Comparison of ENCODE assay signal across 12 cellular contexts in genomic region chr17:45046536-45047125, GRCh38. TPM values are rescaled to one million over a fixed set of nuclear protein-coding genes. Genes with fewer than 3 reads are reported as not detected.
DNase-seq lines count a peak whose midpoint lies in the region; TF ChIP-seq lines count a peak whose summit lies in the region.
"Had no signal": no experiment of that assay in that cellular context is flagged by ENCODE, and none has a peak within 500 bp of the region (broad histone marks: within the 10 kb centered on the region; RNA-seq: fewer than 3 reads in every experiment).

No MANE protein-coding gene starts in this region.

- no peak for TF ChIP-seq POLR2A in esophagus squamous epithelium (IDR thresholded peaks at IDR 0.05)

- WGBS in esophagus squamous epithelium, 2 donors = 43 to 78% methylated on average over 9 of the region's 9 CpGs
- WGBS in hepatocyte (ENCODE audit: low lambda C conversion rate, missing lambda C conversion rate) = 92% methylated on average over 9 of the region's 9 CpGs

- no peaks in the 10 kb centered on the region for H3K9me3 Mint-ChIP-seq in activated naive CD4-positive, alpha-beta T cell treated with anti-CD3 and anti-CD28 coated beads for 36 hours
- H3K9me3 Mint-ChIP-seq in type B pancreatic cell = no peaks in the 10 kb centered on the region
- H3K9me3 Mint-ChIP-seq: activated B cell treated with CpG ODN at 0.5 μM for 24 hours had no signal

- CTCF ChIA-PET in activated naive CD4-positive, alpha-beta T cell treated with anti-CD3 and anti-CD28 coated beads for 36 hours (lab: Charles Lee) = interaction anchor here (0.7 to 2.2 kb wide), 5 partner anchors 21 to 89 kb away, joined by 3 to 10 read pairs (median 3); partner anchors contain the start of gene ACBD4
- CTCF ChIA-PET in OCI-LY7 (lab: Charles Lee; ENCODE audit: unreplicated experiment) = no interaction called here

- no peaks in the 10 kb centered on the region for H3K27me3 Mint-ChIP-seq in activated naive CD4-positive, alpha-beta T cell treated with anti-CD3 and anti-CD28 coated beads for 36 hours (ENCODE audit: low read depth)
- no peaks in the 10 kb centered on the region for H3K27me3 Mint-ChIP-seq in type B pancreatic cell
- H3K27me3 Mint-ChIP-seq: activated B cell treated with CpG ODN at 0.5 μM for 24 hours, B cell had no signal

- H3K9me2 ChIP-seq in OCI-LY7 (ENCODE audit: insufficient read depth, low read length) (no peaks in the 10 kb centered on the region), hepatocyte (replicated peaks; ENCODE audit: insufficient read depth) (no peaks in the 10 kb centered on the region)

- peaks cover 12% of the 10 kb centered on the region for H3K36me3 Mint-ChIP-seq in activated naive CD4-positive, alpha-beta T cell treated with anti-CD3 and anti-CD28 coated beads for 36 hours (ENCODE audit: low read depth)
- H3K36me3 Mint-ChIP-seq in type B pancreatic cell = peaks cover 7% of the 10 kb centered on the region

- H2AFZ ChIP-seq in OCI-LY7 (ENCODE audit: low read length) = no peak overlapping the region
- no peak overlapping the region for H2AFZ ChIP-seq in hepatocyte

- no peaks in the 10 kb centered on the region for H4K20me1 ChIP-seq in OCI-LY7 (ENCODE audit: insufficient read depth, low read length)
- H4K20me1 ChIP-seq in hepatocyte (ENCODE audit: insufficient read depth, poor library complexity, severe bottlenecking) = peaks cover 11% of the 10 kb centered on the region

- no peak for DNase-seq in activated naive CD4-positive, alpha-beta T cell treated with anti-CD3 and anti-CD28 coated beads for 36 hours
- DNase-seq in activated naive CD4-positive, alpha-beta T cell (lab: John Stamatoyannopoulos, UW) = no peak
- no peak for DNase-seq in OCI-LY7 (ENCODE audit: low spot score)
- DNase-seq in esophagus squamous epithelium (lab: John Stamatoyannopoulos, UW) = no peak
- DNase-seq in type B pancreatic cell (ENCODE audit: extremely low spot score, unreplicated experiment) = no peak
- no peak for DNase-seq in colonic mucosa
- DNase-seq in medulla oblongata (ENCODE audit: extremely low spot score) = no peak
- no peak for DNase-seq in hepatocyte (ENCODE audit: low spot score)
- DNase-seq: activated B cell treated with CpG ODN at 0.5 μM for 24 hours; activated naive CD4-positive, alpha-beta T cell treated with anti-CD3 and anti-CD28 coated beads, Interleukin-2, amount 50 U/mL, for 16 hours; nucleus accumbens had no signal

- TSS peak; percentile 40 for BruUV-seq in OCI-LY7 (replicated peaks; lab: Mats Ljungman, UMichigan)

- no peaks in the 10 kb centered on the region for H3K9me3 ChIP-seq in OCI-LY7 (ENCODE audit: low read length)
- no peaks in the 10 kb centered on the region for H3K9me3 ChIP-seq in esophagus squamous epithelium
- H3K9me3 ChIP-seq in colonic mucosa = no peaks in the 10 kb centered on the region
- no peaks in the 10 kb centered on the region for H3K9me3 ChIP-seq in hepatocyte (ENCODE audit: low read depth)

- peaks cover 9% of the 10 kb centered on the region for H3K4me1 ChIP-seq in OCI-LY7 (ENCODE audit: insufficient read depth, low read length, poor library complexity, severe bottlenecking)
- peaks cover 25 to 95% (median 70%) of the 10 kb centered on the region in 3 donors for H3K4me1 ChIP-seq in esophagus squamous epithelium
- H3K4me1 ChIP-seq in colonic mucosa = peaks cover 7% of the 10 kb centered on the region
- H3K4me1 ChIP-seq in hepatocyte (ENCODE audit: insufficient read depth) = peaks cover 9% of the 10 kb centered on the region

- peaks cover 50% of the 10 kb centered on the region for H3K4me1 Mint-ChIP-seq in activated naive CD4-positive, alpha-beta T cell treated with anti-CD3 and anti-CD28 coated beads for 36 hours (ENCODE audit: low read depth)
- peaks cover 42% of the 10 kb centered on the region for H3K4me1 Mint-ChIP-seq in type B pancreatic cell (ENCODE audit: unreplicated experiment)

- no peaks in the 10 kb centered on the region for H3K27me3 ChIP-seq in esophagus squamous epithelium
- H3K27me3 ChIP-seq in colonic mucosa = no peaks in the 10 kb centered on the region
- no peaks in the 10 kb centered on the region for H3K27me3 ChIP-seq in hepatocyte

- intact Hi-C loops in activated naive CD4-positive, alpha-beta T cell treated with anti-CD3 and anti-CD28 coated beads for 36 hours (cut with micrococcal nuclease) = no loop called here
- intact Hi-C loops in OCI-LY7 (cut with micrococcal nuclease; ENCODE audit: unreplicated experiment) = no loop called here
- intact Hi-C loops in esophagus squamous epithelium (cut with DNase I) = no loop called here
- intact Hi-C loops in colonic mucosa (cut with DNase I) = no loop called here

- H3K27ac ChIP-seq in OCI-LY7 (ENCODE audit: low read depth, low read length, poor library complexity, severe bottlenecking) (no peak overlapping the region), esophagus squamous epithelium (peak overlapping the region; percentile 84 to 99 (median 90)), colonic mucosa (no peak overlapping the region), hepatocyte (no peak overlapping the region)

- TF ChIP-seq CTCF in OCI-LY7 (conservative IDR thresholded peaks at IDR 0.05; ENCODE audit: low read length) (no peak), esophagus squamous epithelium (IDR thresholded peaks at IDR 0.05) (no peak), type B pancreatic cell (conservative IDR thresholded peaks at IDR 0.05) (no peak), colonic mucosa (IDR thresholded peaks at IDR 0.05) (no peak), hepatocyte (IDR thresholded peaks at IDR 0.05; ENCODE audit: poor library complexity) (no peak)

- peak overlapping the region; percentile 37 for H3K27ac Mint-ChIP-seq in activated naive CD4-positive, alpha-beta T cell treated with anti-CD3 and anti-CD28 coated beads for 36 hours
- peak overlapping the region; percentile 96 for H3K27ac Mint-ChIP-seq in type B pancreatic cell
- H3K27ac Mint-ChIP-seq: activated B cell treated with CpG ODN at 0.5 μM for 24 hours had no signal

- H3K4me2 ChIP-seq in OCI-LY7 (ENCODE audit: low read length) (no peak overlapping the region), hepatocyte (no peak overlapping the region)

- POLR2A ChIA-PET in OCI-LY7 (lab: Charles Lee) = interaction anchor here (0.6 to 1.0 kb wide), 2 partner anchors 8 to 63 kb away, joined by 3 read pairs; no protein-coding TSS in a partner anchor

- H3K4me3 ChIP-seq in OCI-LY7 (ENCODE audit: low read depth, low read length, poor library complexity, severe bottlenecking) = no peak overlapping the region
- no peak overlapping the region for H3K4me3 ChIP-seq in esophagus squamous epithelium
- H3K4me3 ChIP-seq in colonic mucosa = no peak overlapping the region
- H3K4me3 ChIP-seq in hepatocyte = no peak overlapping the region

- H3K79me2 ChIP-seq in OCI-LY7 (ENCODE audit: insufficient read depth, low read depth, low read length) (peaks cover 36% of the 10 kb centered on the region), hepatocyte (peaks cover 85% of the 10 kb centered on the region)

- H3K36me3 ChIP-seq in OCI-LY7 (ENCODE audit: insufficient read depth, low read length) (no peaks in the 10 kb centered on the region), esophagus squamous epithelium (no peaks in the 10 kb centered on the region), colonic mucosa (no peaks in the 10 kb centered on the region), hepatocyte (replicated peaks; ENCODE audit: insufficient read depth, low read depth) (no peaks in the 10 kb centered on the region)

- H3K4me3 Mint-ChIP-seq in activated naive CD4-positive, alpha-beta T cell treated with anti-CD3 and anti-CD28 coated beads for 36 hours = no peak overlapping the region
- peak overlapping the region; percentile 55 for H3K4me3 Mint-ChIP-seq in type B pancreatic cell
- H3K4me3 Mint-ChIP-seq: activated B cell treated with CpG ODN at 0.5 μM for 24 hours, B cell had no signal

- no peak overlapping the region for H3K9ac ChIP-seq in colonic mucosa (ENCODE audit: low read depth in 2 of 2, low read length in 2 of 2)

RNA-seq across cellular contexts. Expression of gene DCAKD, which starts 4.8 kb away (rescaled TPM):
- 10 to 100 TPM; 38.1 to 38.9 TPM for total RNA-seq in activated naive CD4-positive, alpha-beta T cell treated with anti-CD3 and anti-CD28 coated beads for 36 hours
- 40.8 and 53.1 TPM in 2 replicates for total RNA-seq in OCI-LY7 (2014; rRNA removed; shearing (Covaris generic))
- total RNA-seq in OCI-LY7 (2022) = 45.6 and 48.9 TPM in 2 replicates
- 10 to 100 TPM; 23.8 to 44.1 (median 34.7) TPM for total RNA-seq in esophagus squamous epithelium
- 40.3 and 57.5 TPM in 2 replicates for total RNA-seq in type B pancreatic cell (ENCODE audit: low replicate concordance)
- 10 to 100 TPM; 20.2 to 46.8 TPM for total RNA-seq in colonic mucosa
- total RNA-seq in hepatocyte = 31.3 and 47.4 TPM in 2 replicates
- polyA plus RNA-seq in hepatocyte = 29.9 and 33.3 TPM in 2 replicates

RNA-seq across cellular contexts. Expression of gene NMT1, which starts 14.5 kb away (rescaled TPM):
- 100 to 1,000 TPM; 234 to 235 TPM for total RNA-seq in activated naive CD4-positive, alpha-beta T cell treated with anti-CD3 and anti-CD28 coated beads for 36 hours
- 65.7 and 82.3 TPM in 2 replicates for total RNA-seq in OCI-LY7 (2014; rRNA removed; shearing (Covaris generic))
- total RNA-seq in OCI-LY7 (2022) (126 and 134 TPM in 2 replicates), esophagus squamous epithelium (10 to 100 TPM; 54.6 to 66.2 (median 57.8) TPM), type B pancreatic cell (ENCODE audit: low replicate concordance) (97.0 and 98.8 TPM in 2 replicates), colonic mucosa (100 to 1,000 TPM in 1 of 2 donors, 10 to 100 TPM in 1; 68.0 to 127 TPM), hepatocyte (68.5 and 71.2 TPM in 2 replicates)
- polyA plus RNA-seq in hepatocyte = 90.1 and 126 TPM in 2 replicates

Comparison
In these comparisons a context has a peak if more than half of its experiments do, and no peak if none do; other contexts are left out.
1. H3K27ac ChIP-seq: peak in esophagus squamous epithelium (4 of 4); none in OCI-LY7 (single experiment), colonic mucosa (single experiment) and hepatocyte (single experiment).